In genomic region chr1:168225476-168226190, GRCh38 we compare ENCODE assay signal across 1 cellular context.
TF ChIP-seq lines count a peak whose summit lies in the region.

TSS of gene SFT2D2 (plus strand) at chr1:168226004. CDS start at chr1:168226080, 76 bp downstream.

TF ChIP-seq in HepG2, 621 proteins besides CTCF, POLR2A, EP300 and RAD21 (continued from another document and continues in another):
- TF ChIP-seq ZKSCAN8 (CRISPR knock-in tag; IDR thresholded peaks at IDR 0.05; ENCODE audit: borderline replicate concordance) (no peak), ZC3H4 (CRISPR knock-in tag; IDR thresholded peaks at IDR 0.05; ENCODE audit: borderline replicate concordance) (no peak), TRIM22 (IDR thresholded peaks at IDR 0.05) (no peak), TBX2 (CRISPR knock-in tag; IDR thresholded peaks at IDR 0.05; ENCODE audit: borderline replicate concordance) (no peak; the same call in 1 of the 2 replicates), ELF3 (CRISPR knock-in tag; IDR thresholded peaks at IDR 0.05) (peak; percentile 85), ZNF570 (CRISPR knock-in tag; IDR thresholded peaks at IDR 0.05; ENCODE audit: borderline replicate concordance) (peak; percentile 82), TGIF2 (CRISPR knock-in tag; IDR thresholded peaks at IDR 0.05) (no peak; the same call in 1 of the 2 replicates), KDM5B (CRISPR knock-in tag; IDR thresholded peaks at IDR 0.05; ENCODE audit: borderline replicate concordance) (peak; percentile 96), ZNF121 (CRISPR knock-in tag; IDR thresholded peaks at IDR 0.05) (no peak; the same call in 1 of the 2 replicates), KDM4B (CRISPR knock-in tag; IDR thresholded peaks at IDR 0.05) (no peak), TBX3 (IDR thresholded peaks at IDR 0.05; ENCODE audit: borderline replicate concordance) (no peak), ZNF451 (CRISPR knock-in tag; IDR thresholded peaks at IDR 0.05) (peak; percentile 32; the same call in 1 of the 2 replicates), ARID2 (CRISPR knock-in tag; IDR thresholded peaks at IDR 0.05; ENCODE audit: borderline replicate concordance) (no peak), NR2F6 (IDR thresholded peaks at IDR 0.05) (no peak), NR2F6 (CRISPR knock-in tag; IDR thresholded peaks at IDR 0.05) (no peak), MAZ (IDR thresholded peaks at IDR 0.05; ENCODE audit: borderline replicate concordance, low read depth, low read length) (no peak), MAZ (CRISPR knock-in tag; IDR thresholded peaks at IDR 0.05; ENCODE audit: low read depth) (peak; percentile 85), ZNF460 (CRISPR knock-in tag; IDR thresholded peaks at IDR 0.05; ENCODE audit: borderline replicate concordance) (no peak), SCMH1 (CRISPR knock-in tag; IDR thresholded peaks at IDR 0.05; ENCODE audit: borderline replicate concordance) (no peak), ZNF263 (CRISPR knock-in tag; IDR thresholded peaks at IDR 0.05) (0 out of 2 replicates have a peak, but pooled peaks have one; percentile 22), ZNF644 (CRISPR knock-in tag; IDR thresholded peaks at IDR 0.05; ENCODE audit: low read depth) (no peak), SKI (IDR thresholded peaks at IDR 0.05; ENCODE audit: partially characterized antibody) (peak; percentile 27), BRF2 (CRISPR knock-in tag; IDR thresholded peaks at IDR 0.05) (peak; percentile 60; the same call in 1 of the 2 replicates), SAP130 (CRISPR knock-in tag; IDR thresholded peaks at IDR 0.05; ENCODE audit: low read depth) (peak; percentile 84), RCOR2 (CRISPR knock-in tag; IDR thresholded peaks at IDR 0.05) (no peak), POLR2AphosphoS5 (IDR thresholded peaks at IDR 0.05; ENCODE audit: low read depth, low read length) (peak; percentile 70), ZSCAN20 (CRISPR knock-in tag; IDR thresholded peaks at IDR 0.05; ENCODE audit: borderline replicate concordance) (no peak), BORCS8-MEF2B (CRISPR knock-in tag; IDR thresholded peaks at IDR 0.05) (0 out of 2 replicates have a peak, but pooled peaks have one; percentile 27), MXD3 (CRISPR knock-in tag; IDR thresholded peaks at IDR 0.05) (peak; percentile 88), HNF1B (CRISPR knock-in tag; IDR thresholded peaks at IDR 0.05) (no peak), ZNF143 (CRISPR knock-in tag; IDR thresholded peaks at IDR 0.05) (peak; percentile 88), ZNF619 (CRISPR knock-in tag; IDR thresholded peaks at IDR 0.05) (no peak), MXD4 (CRISPR knock-in tag; IDR thresholded peaks at IDR 0.05) (no peak; the same call in none of the 2 replicates), GMEB1 (CRISPR knock-in tag; IDR thresholded peaks at IDR 0.05; ENCODE audit: borderline replicate concordance) (no peak; the same call in 1 of the 2 replicates), TAF15 (IDR thresholded peaks at IDR 0.05; ENCODE audit: low read depth, low read length, poor library complexity, severe bottlenecking) (peak; percentile 24), NR2F1 (CRISPR knock-in tag; IDR thresholded peaks at IDR 0.05) (no peak), ZNF530 (CRISPR knock-in tag; IDR thresholded peaks at IDR 0.05; ENCODE audit: low read depth) (no peak), YEATS2 (CRISPR knock-in tag; IDR thresholded peaks at IDR 0.05; ENCODE audit: borderline replicate concordance) (peak; percentile 40; the same call in 1 of the 2 replicates), SRSF9 (IDR thresholded peaks at IDR 0.05; ENCODE audit: borderline replicate concordance, insufficient read depth, low read depth, low read length, poor library complexity, severe bottlenecking) (no peak), BATF2 (CRISPR knock-in tag; IDR thresholded peaks at IDR 0.05) (peak; percentile 78; the same call in 1 of the 2 replicates), RNF219 (CRISPR knock-in tag; IDR thresholded peaks at IDR 0.05) (no peak; the same call in 1 of the 2 replicates), MBNL3 (CRISPR knock-in tag; conservative IDR thresholded peaks at IDR 0.05) (no peak), TCF12 (IDR thresholded peaks at IDR 0.05) (no peak), TCF12 (CRISPR knock-in tag; IDR thresholded peaks at IDR 0.05) (0 out of 2 replicates have a peak, but pooled peaks have one; percentile 49), ZNF468 (CRISPR knock-in tag; IDR thresholded peaks at IDR 0.05) (no peak), MLX (CRISPR knock-in tag; IDR thresholded peaks at IDR 0.05) (peak; percentile 12; the same call in 1 of the 2 replicates), ZNF614 (CRISPR knock-in tag; IDR thresholded peaks at IDR 0.05; ENCODE audit: borderline replicate concordance) (no peak), ZBTB8A (CRISPR knock-in tag; IDR thresholded peaks at IDR 0.05; ENCODE audit: borderline replicate concordance, low read depth) (peak; percentile 84; the same call in 1 of the 2 replicates), ATM (IDR thresholded peaks at IDR 0.05; ENCODE audit: borderline replicate concordance) (no peak), SMARCC2 (IDR thresholded peaks at IDR 0.05) (no peak), ZNF326 (CRISPR knock-in tag; IDR thresholded peaks at IDR 0.05; ENCODE audit: borderline replicate concordance) (no peak), CBX5 (CRISPR knock-in tag; IDR thresholded peaks at IDR 0.05; ENCODE audit: borderline replicate concordance) (no peak), ZNF784 (CRISPR knock-in tag; IDR thresholded peaks at IDR 0.05; ENCODE audit: borderline replicate concordance) (peak; percentile 84; the same call in 1 of the 2 replicates), SOX13 (IDR thresholded peaks at IDR 0.05) (no peak), SOX13 (CRISPR knock-in tag; conservative IDR thresholded peaks at IDR 0.05 in 1 of 2, IDR thresholded peaks at IDR 0.05 in 1 of 2) (no peak), ZNF75D (CRISPR knock-in tag; IDR thresholded peaks at IDR 0.05; ENCODE audit: borderline replicate concordance) (no peak), ZNF317 (CRISPR knock-in tag; IDR thresholded peaks at IDR 0.05) (peak; percentile 84), MAF1 (CRISPR knock-in tag; IDR thresholded peaks at IDR 0.05; ENCODE audit: borderline replicate concordance) (no peak), PRDM10 (CRISPR knock-in tag; IDR thresholded peaks at IDR 0.05; ENCODE audit: low read depth) (no peak), SMYD3 (CRISPR knock-in tag; IDR thresholded peaks at IDR 0.05) (no peak), ZNF841 (CRISPR knock-in tag; IDR thresholded peaks at IDR 0.05; ENCODE audit: borderline replicate concordance) (peak; percentile 76)
